ENCODE assay signal across 8 cellular contexts in genomic region chr16:87865902-87866565, GRCh38. TPM values are rescaled to one million over a fixed set of nuclear protein-coding genes. Genes with fewer than 3 reads are reported as not detected.
A peak's percentile ranks its signal among the peaks of the same experiment; 100 is the strongest.
DNase-seq lines count a peak whose midpoint lies in the region; ATAC-seq and TF ChIP-seq lines count a peak whose summit lies in the region.
"Not testable (repeated sequence)": the region's sequence is repeated elsewhere in the genome, so short reads cannot be mapped to it uniquely, and the experiment has no call there.

No MANE protein-coding gene starts in this region.

- CTCF ChIA-PET in activated CD4-positive, alpha-beta memory T cell treated with anti-CD3 and anti-CD28 coated beads, Interleukin-2, amount 10 ng/mL, durations not matched to agents 7 days and 5 days (lab: Charles Lee): interaction anchor here (0.9 to 13.9 kb wide), 5 partner anchors 10 to 85 kb away, joined by 3 to 454 read pairs (median 3); no protein-coding TSS in a partner anchor

- not testable (repeated sequence) for H3K36me3 Mint-ChIP-seq in CD4-positive, CD25-positive, alpha-beta regulatory T cell; nephron progenitor cell (ENCODE audit: low read depth)
- H3K36me3 Mint-ChIP-seq in activated CD4-positive, alpha-beta memory T cell treated with anti-CD3 and anti-CD28 coated beads, Interleukin-2, amount 10 ng/mL, durations not matched to agents 7 days and 5 days (ENCODE audit: low read depth): peaks cover 57% of the 10 kb centered on the region
- peaks cover 16% of the 10 kb centered on the region for H3K36me3 Mint-ChIP-seq in activated naive CD8-positive, alpha-beta T cell

- 37 to 63% methylated on average over 16 of the region's 16 CpGs for WGBS in esophagus, 2 donors

- not testable (repeated sequence) for TF ChIP-seq CTCF in nephron progenitor cell (IDR thresholded peaks at IDR 0.05)

- H3K4me3 ChIP-seq in CD4-positive, CD25-positive, alpha-beta regulatory T cell (ENCODE audit: low read depth, low read length): peak overlapping the region; percentile 61
- H3K4me3 ChIP-seq in HUES6 (ENCODE audit: low read depth, low read length) (peak overlapping the region; percentile 42; the same call in 1 of the 2 replicates), SJSA1 (peak overlapping the region; percentile 70), esophagus (ENCODE audit: low read depth in 1 of 2, low read length in 2 of 2) (peak overlapping the region; percentile 27 to 32)

- ATAC-seq in CD4-positive, CD25-positive, alpha-beta regulatory T cell (ENCODE audit: low read depth in 2 of 2): not testable (repeated sequence)

- not testable (repeated sequence) for H3K27me3 ChIP-seq in CD4-positive, CD25-positive, alpha-beta regulatory T cell (ENCODE audit: control insufficient read depth, insufficient read depth, low read length); SJSA1 (replicated peaks); esophagus (ENCODE audit: control insufficient read depth in 1 of 2, insufficient read depth in 2 of 2, low read length in 2 of 2)
- H3K27me3 ChIP-seq in HUES6 (ENCODE audit: control insufficient read depth, insufficient read depth, low read length): peaks cover 51% of the 10 kb centered on the region

- H3K27me3 Mint-ChIP-seq in CD4-positive, CD25-positive, alpha-beta regulatory T cell; activated CD4-positive, alpha-beta memory T cell treated with anti-CD3 and anti-CD28 coated beads, Interleukin-2, amount 10 ng/mL, durations not matched to agents 7 days and 5 days; activated naive CD8-positive, alpha-beta T cell: not testable (repeated sequence)
- H3K27me3 Mint-ChIP-seq in nephron progenitor cell (ENCODE audit: low read depth, poor library complexity): peaks cover 26% of the 10 kb centered on the region

- H3K27ac Mint-ChIP-seq in CD4-positive, CD25-positive, alpha-beta regulatory T cell: peak overlapping the region; percentile 88 to 96 (median 96)
- H3K27ac Mint-ChIP-seq in activated CD4-positive, alpha-beta memory T cell treated with anti-CD3 and anti-CD28 coated beads, Interleukin-2, amount 10 ng/mL, durations not matched to agents 7 days and 5 days: peak overlapping the region; percentile 98
- peak overlapping the region; percentile 79 for H3K27ac Mint-ChIP-seq in activated naive CD8-positive, alpha-beta T cell
- not testable (repeated sequence) for H3K27ac Mint-ChIP-seq in nephron progenitor cell

- not testable (repeated sequence) for H3K9me3 Mint-ChIP-seq in CD4-positive, CD25-positive, alpha-beta regulatory T cell; activated CD4-positive, alpha-beta memory T cell treated with anti-CD3 and anti-CD28 coated beads, Interleukin-2, amount 10 ng/mL, durations not matched to agents 7 days and 5 days; activated naive CD8-positive, alpha-beta T cell (ENCODE audit: low read depth); nephron progenitor cell

- H3K4me1 Mint-ChIP-seq in CD4-positive, CD25-positive, alpha-beta regulatory T cell: peaks cover 0 to 57% (median 27%) of the 10 kb centered on the region in 4 donors
- H3K4me1 Mint-ChIP-seq in activated CD4-positive, alpha-beta memory T cell treated with anti-CD3 and anti-CD28 coated beads, Interleukin-2, amount 10 ng/mL, durations not matched to agents 7 days and 5 days: peaks cover 65% of the 10 kb centered on the region
- peaks cover 37% of the 10 kb centered on the region for H3K4me1 Mint-ChIP-seq in activated naive CD8-positive, alpha-beta T cell (ENCODE audit: low read depth)
- peaks cover 41% of the 10 kb centered on the region for H3K4me1 Mint-ChIP-seq in nephron progenitor cell

- H3K4me1 ChIP-seq in CD4-positive, CD25-positive, alpha-beta regulatory T cell (ENCODE audit: control insufficient read depth, insufficient read depth, low read length, poor library complexity, severe bottlenecking): peaks cover 43% of the 10 kb centered on the region
- H3K4me1 ChIP-seq in HUES6 (ENCODE audit: control insufficient read depth, insufficient read depth, low read length) (peaks cover 32% of the 10 kb centered on the region), SJSA1 (replicated peaks) (peaks cover 65% of the 10 kb centered on the region), esophagus (ENCODE audit: control insufficient read depth in 2 of 2, insufficient read depth in 2 of 2, low read length in 1 of 2) (peaks cover 4 to 20% of the 10 kb centered on the region in 2 donors)

- POLR2A ChIA-PET in activated CD4-positive, alpha-beta memory T cell treated with anti-CD3 and anti-CD28 coated beads, Interleukin-2, amount 10 ng/mL, durations not matched to agents 7 days and 5 days (lab: Charles Lee): interaction anchor here (0.9 to 9.1 kb wide), 8 partner anchors 9 to 101 kb away, joined by 3 to 241 read pairs (median 37); partner anchors contain the start of genes BANP and KLHDC4

- H3K27ac ChIP-seq in CD4-positive, CD25-positive, alpha-beta regulatory T cell (ENCODE audit: insufficient read depth, low read length, poor library complexity, severe bottlenecking): peak overlapping the region; percentile 76
- H3K27ac ChIP-seq in HUES6 (ENCODE audit: low read depth, low read length): not testable (repeated sequence)
- H3K27ac ChIP-seq in SJSA1 (peak overlapping the region; percentile 48), esophagus (ENCODE audit: low read depth in 2 of 2, low read length in 1 of 2) (peak overlapping the region; percentile 39 to 58)

- H3K9ac ChIP-seq in HUES6 (ENCODE audit: low read length): peak overlapping the region; percentile 38

- H3K4me3 Mint-ChIP-seq in CD4-positive, CD25-positive, alpha-beta regulatory T cell: peak overlapping the region; percentile 92 to 97 (median 96)
- H3K4me3 Mint-ChIP-seq in activated CD4-positive, alpha-beta memory T cell treated with anti-CD3 and anti-CD28 coated beads, Interleukin-2, amount 10 ng/mL, durations not matched to agents 7 days and 5 days: peak overlapping the region; percentile 97
- peak overlapping the region; percentile 99 for H3K4me3 Mint-ChIP-seq in activated naive CD8-positive, alpha-beta T cell
- H3K4me3 Mint-ChIP-seq in nephron progenitor cell: peak overlapping the region; percentile 11

- peak; percentile 37 to 40 (median 38) for DNase-seq in CD4-positive, CD25-positive, alpha-beta regulatory T cell
- DNase-seq in SJSA1 (ENCODE audit: low read depth in 1 of 2, low spot score in 2 of 2): peak; percentile 48 to 58
- DNase-seq in activated CD4-positive, alpha-beta memory T cell treated with anti-CD3 and anti-CD28 coated beads, Interleukin-2, amount 10 ng/mL, durations not matched to agents 7 days and 5 days: peak; percentile 74
- not testable (repeated sequence) for DNase-seq in nephron progenitor cell
- peak; percentile 62 for DNase-seq in stimulated activated naive CD4-positive, alpha-beta T cell treated with Interleukin-2 at 50 U/mL for 16 hours (lab: John Stamatoyannopoulos, UW)

- not testable (repeated sequence) for H3K36me3 ChIP-seq in CD4-positive, CD25-positive, alpha-beta regulatory T cell (ENCODE audit: control insufficient read depth, insufficient read depth, low read length); esophagus (ENCODE audit: control insufficient read depth in 2 of 2, insufficient read depth in 2 of 2, low read length in 1 of 2)
- H3K36me3 ChIP-seq in HUES6 (ENCODE audit: control insufficient read depth, insufficient read depth, low read length): peaks cover 47% of the 10 kb centered on the region; the same call in 1 of the 2 replicates
- peaks cover 69% of the 10 kb centered on the region for H3K36me3 ChIP-seq in SJSA1

- H3K9me3 ChIP-seq in CD4-positive, CD25-positive, alpha-beta regulatory T cell (ENCODE audit: control insufficient read depth in 2 of 2, low read length in 2 of 2); HUES6 (ENCODE audit: control insufficient read depth, insufficient read depth, low read depth, low read length); SJSA1 (replicated peaks); esophagus (ENCODE audit: control insufficient read depth in 2 of 2, insufficient read depth in 1 of 2, low read depth in 1 of 2, low read length in 1 of 2): not testable (repeated sequence)

RNA-seq across cellular contexts. Expression of gene SLC7A5, which starts 3.3 kb away (rescaled TPM):
- total RNA-seq in CD4-positive, CD25-positive, alpha-beta regulatory T cell: 111 TPM
- polyA plus RNA-seq in CD4-positive, CD25-positive, alpha-beta regulatory T cell: 10 to 100 TPM; 10.3 to 13.3 (median 11.9) TPM
- 187 and 238 TPM in 2 replicates for total RNA-seq in SJSA1 (2014; rRNA removed; shearing (Covaris generic))
- total RNA-seq in activated CD4-positive, alpha-beta memory T cell treated with anti-CD3 and anti-CD28 coated beads, Interleukin-2, amount 10 ng/mL, durations not matched to agents 7 days and 5 days: 100 to 1,000 TPM; 178 to 187 TPM
- polyA plus RNA-seq in esophagus: 100 to 1,000 TPM; 117 to 138 TPM

Comparison
In these comparisons a context has a peak if more than half of its experiments do, and no peak if none do; other contexts are left out.
1. H3K4me3 Mint-ChIP-seq: peak in every context shown above with its lines; median percentile 99 in activated naive CD8-positive, alpha-beta T cell; 97 in activated CD4-positive, alpha-beta memory T cell treated with anti-CD3 and anti-CD28 coated beads, Interleukin-2, amount 10 ng/mL, durations not matched to agents 7 days and 5 days; 96 in CD4-positive, CD25-positive, alpha-beta regulatory T cell; 11 in nephron progenitor cell.